In the genomic region with DNA sequence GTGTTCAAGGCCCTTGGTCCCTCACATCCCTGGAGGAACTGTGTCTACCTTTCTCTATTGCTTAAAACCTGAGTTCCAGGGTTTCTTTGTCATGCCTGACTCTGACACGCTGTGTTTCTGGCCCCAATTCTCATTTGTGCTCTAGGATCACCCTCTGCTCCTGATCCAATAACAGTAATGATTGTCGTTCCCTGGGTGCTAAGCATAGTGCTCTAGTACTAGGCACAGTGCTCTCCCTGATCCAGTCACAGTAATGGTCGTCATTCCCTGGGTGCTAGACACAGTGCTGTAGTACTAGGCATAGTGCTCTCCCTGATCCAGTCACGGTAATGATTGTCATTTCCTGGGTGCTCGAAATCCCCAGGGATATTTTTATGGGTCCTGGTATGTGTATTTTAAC, we compare ENCODE assay signal across 1 cellular context.
TF ChIP-seq lines count a peak whose summit lies in the region.

No MANE protein-coding gene starts in this region.

TF ChIP-seq in HepG2, 621 proteins besides CTCF, POLR2A, EP300 and RAD21:
- TF ChIP-seq NFKB2 (CRISPR knock-in tag; IDR thresholded peaks at IDR 0.05; ENCODE audit: borderline replicate concordance): no peak
- peak; percentile 92; the same call in 1 of the 2 replicates for TF ChIP-seq ZSCAN21 (CRISPR knock-in tag; IDR thresholded peaks at IDR 0.05; ENCODE audit: borderline replicate concordance)
- no peak for TF ChIP-seq DR1 (CRISPR knock-in tag; IDR thresholded peaks at IDR 0.05)
- TF ChIP-seq, protein P1, sequence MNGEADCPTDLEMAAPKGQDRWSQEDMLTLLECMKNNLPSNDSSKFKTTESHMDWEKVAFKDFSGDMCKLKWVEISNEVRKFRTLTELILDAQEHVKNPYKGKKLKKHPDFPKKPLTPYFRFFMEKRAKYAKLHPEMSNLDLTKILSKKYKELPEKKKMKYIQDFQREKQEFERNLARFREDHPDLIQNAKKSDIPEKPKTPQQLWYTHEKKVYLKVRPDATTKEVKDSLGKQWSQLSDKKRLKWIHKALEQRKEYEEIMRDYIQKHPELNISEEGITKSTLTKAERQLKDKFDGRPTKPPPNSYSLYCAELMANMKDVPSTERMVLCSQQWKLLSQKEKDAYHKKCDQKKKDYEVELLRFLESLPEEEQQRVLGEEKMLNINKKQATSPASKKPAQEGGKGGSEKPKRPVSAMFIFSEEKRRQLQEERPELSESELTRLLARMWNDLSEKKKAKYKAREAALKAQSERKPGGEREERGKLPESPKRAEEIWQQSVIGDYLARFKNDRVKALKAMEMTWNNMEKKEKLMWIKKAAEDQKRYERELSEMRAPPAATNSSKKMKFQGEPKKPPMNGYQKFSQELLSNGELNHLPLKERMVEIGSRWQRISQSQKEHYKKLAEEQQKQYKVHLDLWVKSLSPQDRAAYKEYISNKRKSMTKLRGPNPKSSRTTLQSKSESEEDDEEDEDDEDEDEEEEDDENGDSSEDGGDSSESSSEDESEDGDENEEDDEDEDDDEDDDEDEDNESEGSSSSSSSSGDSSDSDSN (CRISPR knock-in tag; IDR thresholded peaks at IDR 0.05): no peak
- TF ChIP-seq ZNF18 (CRISPR knock-in tag; IDR thresholded peaks at IDR 0.05; ENCODE audit: insufficient replicate concordance): no peak
- TF ChIP-seq MBNL3 (CRISPR knock-in tag; conservative IDR thresholded peaks at IDR 0.05): no peak
- no peak for TF ChIP-seq NFYC (CRISPR knock-in tag; IDR thresholded peaks at IDR 0.05)
- TF ChIP-seq, protein P2, sequence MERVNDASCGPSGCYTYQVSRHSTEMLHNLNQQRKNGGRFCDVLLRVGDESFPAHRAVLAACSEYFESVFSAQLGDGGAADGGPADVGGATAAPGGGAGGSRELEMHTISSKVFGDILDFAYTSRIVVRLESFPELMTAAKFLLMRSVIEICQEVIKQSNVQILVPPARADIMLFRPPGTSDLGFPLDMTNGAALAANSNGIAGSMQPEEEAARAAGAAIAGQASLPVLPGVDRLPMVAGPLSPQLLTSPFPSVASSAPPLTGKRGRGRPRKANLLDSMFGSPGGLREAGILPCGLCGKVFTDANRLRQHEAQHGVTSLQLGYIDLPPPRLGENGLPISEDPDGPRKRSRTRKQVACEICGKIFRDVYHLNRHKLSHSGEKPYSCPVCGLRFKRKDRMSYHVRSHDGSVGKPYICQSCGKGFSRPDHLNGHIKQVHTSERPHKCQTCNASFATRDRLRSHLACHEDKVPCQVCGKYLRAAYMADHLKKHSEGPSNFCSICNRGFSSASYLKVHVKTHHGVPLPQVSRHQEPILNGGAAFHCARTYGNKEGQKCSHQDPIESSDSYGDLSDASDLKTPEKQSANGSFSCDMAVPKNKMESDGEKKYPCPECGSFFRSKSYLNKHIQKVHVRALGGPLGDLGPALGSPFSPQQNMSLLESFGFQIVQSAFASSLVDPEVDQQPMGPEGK (CRISPR knock-in tag; IDR thresholded peaks at IDR 0.05): no peak
